ENCODE assay signal across 9 cellular contexts in genomic region chr6:150004101-150004782, GRCh38. TPM values are rescaled to one million over a fixed set of nuclear protein-coding genes. Genes with fewer than 3 reads are reported as not detected.
DNase-seq lines count a peak whose midpoint lies in the region; TF ChIP-seq lines count a peak whose summit lies in the region.
"Had no signal": no experiment of that assay in that cellular context is flagged by ENCODE, and none has a peak within 500 bp of the region (broad histone marks: within the 10 kb centered on the region; RNA-seq: fewer than 3 reads in every experiment).

No MANE protein-coding gene starts in this region.

- H3K27ac Mint-ChIP-seq in HFFc6 = no peak overlapping the region
- H3K27ac Mint-ChIP-seq in progenitor cell of endocrine pancreas = no peak overlapping the region

- H3K4me1 Mint-ChIP-seq in HFFc6 (ENCODE audit: low read depth) (peaks cover 12% of the 10 kb centered on the region), progenitor cell of endocrine pancreas (ENCODE audit: low read depth) (peaks cover 3% of the 10 kb centered on the region)

- H3K36me3 Mint-ChIP-seq in HFFc6 (ENCODE audit: low read depth) (peaks cover 4% of the 10 kb centered on the region), progenitor cell of endocrine pancreas (ENCODE audit: insufficient read depth) (no peaks in the 10 kb centered on the region)

- H3K4me3 Mint-ChIP-seq in HFFc6 (peak overlapping the region; percentile 86), progenitor cell of endocrine pancreas (ENCODE audit: low read depth) (peak overlapping the region; percentile 87)

- DNase-seq in GM12865 (ENCODE audit: low read depth) (peak; percentile 69), HFFc6 (no peak), T follicular helper cell (ENCODE audit: low read depth) (peak; percentile 48), epithelial cell of proximal tubule (ENCODE audit: low read depth) (no peak), progenitor cell of endocrine pancreas (ENCODE audit: low spot score, unreplicated experiment) (no peak), NCI-H1694 treated with DMSO at 0.1 percent for 48 hours (lab: John Stamatoyannopoulos, UW) (no peak), NCI-H2107 (lab: John Stamatoyannopoulos, UW) (no peak), KG1 (lab: John Stamatoyannopoulos, UW) (no peak)

- peaks cover 34% of the 10 kb centered on the region for H3K27me3 Mint-ChIP-seq in HFFc6 (ENCODE audit: insufficient read depth)
- H3K27me3 Mint-ChIP-seq in progenitor cell of endocrine pancreas = peaks cover 51% of the 10 kb centered on the region

- H3K9me3 Mint-ChIP-seq in HFFc6 (no peaks in the 10 kb centered on the region), progenitor cell of endocrine pancreas (ENCODE audit: low read depth) (no peaks in the 10 kb centered on the region)

- H3K4me3 ChIP-seq in GM12865 (ENCODE audit: low read depth, low read length) = peak overlapping the region; percentile 80
- peak overlapping the region; percentile 65 for H3K4me3 ChIP-seq in epithelial cell of proximal tubule (ENCODE audit: low read depth, low read length)

- TF ChIP-seq CTCF in GM12865 (IDR thresholded peaks at IDR 0.05; ENCODE audit: insufficient read depth, low read depth, low read length, missing control alignments) (no peak), HFFc6 (IDR thresholded peaks at IDR 0.05) (no peak), epithelial cell of proximal tubule (conservative IDR thresholded peaks at IDR 0.05; ENCODE audit: low read depth, low read length) (no peak), progenitor cell of endocrine pancreas (IDR thresholded peaks at IDR 0.05; ENCODE audit: unreplicated experiment) (no peak)

RNA-seq across cellular contexts. Expression of gene RAET1L, which starts 21.1 kb away (rescaled TPM):
- not detected for total RNA-seq in HFFc6 (2021; fragmentation: NEBNext Ultra II Directional; extraction: Animal tissue kit (Norgen Biotek cat#: 25700))
- total RNA-seq in epithelial cell of proximal tubule = 1.5 and 3.1 TPM in 2 replicates
- not detected in 2 replicates for total RNA-seq in progenitor cell of endocrine pancreas
- total RNA-seq: T-helper 2 cell treated with Interferon-gamma antibody and Interleukin-4, amounts not matched to agents 100 ng/mL and 5 ng/mL, for 36 hours had no signal

RNA-seq across cellular contexts. Expression of gene ULBP1, which starts 40.5 kb away (rescaled TPM):
- total RNA-seq in HFFc6 (2021; fragmentation: NEBNext Ultra II Directional; extraction: Animal tissue kit (Norgen Biotek cat#: 25700)) = 10 to 100 TPM in 2 of 6 experiments, 1 to 10 TPM in 4; 8.6 to 12.7 (median 9.8) TPM
- total RNA-seq in epithelial cell of proximal tubule = 0.23 and 0.94 TPM in 2 replicates
- 0.60 and 0.64 TPM in 2 replicates for total RNA-seq in progenitor cell of endocrine pancreas

Comparison
In these comparisons a context has a peak if more than half of its experiments do, and no peak if none do; other contexts are left out.
1. DNase-seq: peak in GM12865 (single experiment) and T follicular helper cell (single experiment); none in HFFc6 (single experiment), epithelial cell of proximal tubule (single experiment), progenitor cell of endocrine pancreas (single experiment), NCI-H1694 treated with DMSO at 0.1 percent for 48 hours (single experiment), NCI-H2107 (single experiment) and KG1 (single experiment).